In the genomic region with DNA sequence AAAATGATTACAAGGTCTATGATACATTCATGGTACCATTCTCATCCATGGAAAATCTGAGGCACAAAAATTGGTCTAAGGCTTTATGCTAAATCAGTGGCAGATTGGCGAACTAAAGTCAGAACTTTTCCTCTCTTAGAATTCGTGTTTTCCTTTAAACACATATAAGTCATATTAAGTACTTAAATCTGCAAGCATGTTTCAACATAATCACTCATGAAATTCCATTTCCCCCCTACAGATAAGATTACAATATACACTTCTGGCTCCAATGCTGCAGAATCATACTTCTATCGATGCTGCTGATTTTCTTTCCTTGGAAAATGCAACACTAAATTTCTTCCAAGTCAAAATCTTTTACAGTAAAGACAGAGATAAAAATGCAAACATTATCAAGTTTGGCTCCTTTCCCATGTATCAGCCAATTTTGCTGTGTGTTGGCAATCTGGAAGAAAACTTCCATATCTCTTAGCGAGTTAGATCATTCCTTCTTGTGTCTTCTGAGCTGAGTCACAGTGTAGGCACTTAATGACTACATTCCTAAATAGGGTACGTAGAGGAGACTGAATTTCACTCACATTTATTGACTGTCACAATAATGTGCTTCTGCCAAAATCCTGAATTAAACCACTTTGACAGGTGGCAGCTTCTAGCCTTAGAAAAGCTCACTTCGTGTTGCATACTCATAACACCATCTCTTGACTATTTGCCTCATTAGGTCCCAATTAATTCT, we compare ENCODE assay signal across 13 cellular contexts.
DNase-seq lines count a peak whose midpoint lies in the region; ATAC-seq, FAIRE-seq and TF ChIP-seq lines count a peak whose summit lies in the region.
"Had no signal": no experiment of that assay in that cellular context is flagged by ENCODE, and none has a peak within 500 bp of the region (broad histone marks: within the 10 kb centered on the region; RNA-seq: fewer than 3 reads in every experiment).

No MANE protein-coding gene starts in this region.

- in situ Hi-C loops in astrocyte of the cerebellum (cut with HindIII; ENCODE audit: low sequenced_read_pairs) = no loop called here

- TF ChIP-seq CTCF in HFF-Myc (IDR thresholded peaks at IDR 0.05; ENCODE audit: low read depth, low read length, missing control alignments) (no peak), astrocyte of the cerebellum (IDR thresholded peaks at IDR 0.05; ENCODE audit: low read depth, low read length, missing control alignments) (no peak), right lobe of liver (IDR thresholded peaks at IDR 0.05) (no peak)

- no peak for FAIRE-seq in frontal cortex (lab: Jason Lieb, UNC)

- H3K4me1 ChIP-seq in right lobe of liver = no peaks in the 10 kb centered on the region

- intact Hi-C loops in right lobe of liver (cut with DNase I) = no loop called here

- no peak overlapping the region for H3K27ac ChIP-seq in right lobe of liver
- H3K27ac ChIP-seq: C4-2B, cardiac muscle cell had no signal

- H3K27me3 ChIP-seq in right lobe of liver = no peaks in the 10 kb centered on the region
- H3K27me3 ChIP-seq: cardiac muscle cell had no signal

- 80% methylated on average over 6 of the region's 6 CpGs for WGBS in right lobe of liver (ENCODE audit: insufficient coverage, low coverage, low lambda C conversion rate, missing lambda C conversion rate)

- TF ChIP-seq POLR2A in right lobe of liver (IDR thresholded peaks at IDR 0.05) = no peak

- DNase-seq in 8988T (peak; percentile 17), HFF-Myc (ENCODE audit: extremely low read depth, low read depth) (peak; percentile 69), astrocyte of the cerebellum (ENCODE audit: low read depth) (peak; percentile 61), kidney glomerular epithelial cell (lab: John Stamatoyannopoulos, UW) (peak; percentile 86), frontal cortex (ENCODE audit: low spot score in 2 of 2) (no peak), right lobe of liver (no peak)
- DNase-seq: activated CD8-positive, alpha-beta T cell treated with anti-CD3 and anti-CD28 coated beads, Interleukin-2, amount 10 ng/mL, durations not matched to agents 7 days and 5 days; NCI-H1105; posterior cingulate gyrus had no signal

- H3K36me3 ChIP-seq in right lobe of liver = no peaks in the 10 kb centered on the region
- H3K36me3 ChIP-seq: cardiac muscle cell had no signal

- no peaks in the 10 kb centered on the region for H3K9me3 ChIP-seq in right lobe of liver

- ATAC-seq in GM21515 (IDR thresholded peaks at IDR 0.05; ENCODE audit: unreplicated experiment) (no peak), HG02763 (IDR thresholded peaks at IDR 0.05; ENCODE audit: unreplicated experiment) (no peak), right lobe of liver (no peak)
- ATAC-seq: activated CD8-positive, alpha-beta T cell treated with anti-CD3 and anti-CD28 coated beads, Interleukin-2, amount 10 ng/mL, durations not matched to agents 7 days and 5 days had no signal

- H3K4me3 ChIP-seq in HFF-Myc (replicated peaks; ENCODE audit: low read depth, low read length) (no peak overlapping the region), astrocyte of the cerebellum (ENCODE audit: low read depth, low read length) (no peak overlapping the region), right lobe of liver (no peak overlapping the region)
- H3K4me3 ChIP-seq: cardiac muscle cell had no signal

Comparison
In these comparisons a context has a peak if more than half of its experiments do, and no peak if none do; other contexts are left out.
1. DNase-seq: peak in 8988T (single experiment), HFF-Myc (single experiment), astrocyte of the cerebellum (single experiment) and kidney glomerular epithelial cell (single experiment); none in frontal cortex (0 of 2) and right lobe of liver (0 of 3).